Comparison of ENCODE assay signal across 16 cellular contexts in genomic region chr17:60439501-60439900, GRCh38. TPM values are rescaled to one million over a fixed set of nuclear protein-coding genes. Genes with fewer than 3 reads are reported as not detected.
DNase-seq lines count a peak whose midpoint lies in the region; ATAC-seq and TF ChIP-seq lines count a peak whose summit lies in the region.
"Had no signal": no experiment of that assay in that cellular context is flagged by ENCODE, and none has a peak within 500 bp of the region (broad histone marks: within the 10 kb centered on the region; RNA-seq: fewer than 3 reads in every experiment).

No MANE protein-coding gene starts in this region.

- H3K27me3 ChIP-seq in psoas muscle (ENCODE audit: insufficient read depth in 3 of 3, low read length in 2 of 3), result no peaks in the 10 kb centered on the region
- H3K27me3 ChIP-seq: pancreas had no signal

- no peak overlapping the region for H3K9ac ChIP-seq in SK-N-MC (ENCODE audit: insufficient read length)
- H3K9ac ChIP-seq: SK-N-SH had no signal

- no peak for TF ChIP-seq CTCF in fibroblast of pulmonary artery (IDR thresholded peaks at IDR 0.05; ENCODE audit: low read length, missing control alignments)
- TF ChIP-seq CTCF in psoas muscle (IDR thresholded peaks at IDR 0.05), result no peak

- H3K36me3 ChIP-seq in SK-N-MC (ENCODE audit: insufficient read depth, low read length) (no peaks in the 10 kb centered on the region), psoas muscle (ENCODE audit: insufficient read depth in 1 of 2, low read depth in 1 of 2) (peaks cover 0 to under 1% of the 10 kb centered on the region in 2 donors)
- H3K36me3 ChIP-seq: pancreas had no signal

- H3K4me3 ChIP-seq in SK-N-MC, result 0 out of 2 replicates have a peak overlapping the region, but pooled peaks have one; percentile 9
- no peak overlapping the region for H3K4me3 ChIP-seq in fibroblast of pulmonary artery (replicated peaks; ENCODE audit: low read depth, low read length)
- no peak overlapping the region for H3K4me3 ChIP-seq in psoas muscle
- H3K4me3 ChIP-seq: pancreas had no signal

- intact Hi-C loops in psoas muscle (cut with DNase I), result loop anchor here (10.0 kb wide), 2 partner anchors 295 to 335 kb away; partner anchors contain the start of gene CA4 (in 1 of the 2)

- H3K4me1 ChIP-seq in psoas muscle, result peaks cover 2% of the 10 kb centered on the region
- H3K4me1 ChIP-seq: pancreas had no signal

- 50 to 57% (median 52%) methylated on average over 2 of the region's 2 CpGs for WGBS in psoas muscle, 3 donors

- DNase-seq in EH (ENCODE audit: low read depth), result peak; percentile 52
- DNase-seq in SK-N-MC (ENCODE audit: low read depth, low spot score), result no peak
- DNase-seq in fibroblast of pulmonary artery (ENCODE audit: low read depth), result peak; percentile 78
- DNase-seq in AG08396 (ENCODE audit: low spot score), result no peak
- DNase-seq in psoas muscle, result no peak
- no peak for DNase-seq in foreskin melanocyte
- no peak for DNase-seq in SHP77 (lab: John Stamatoyannopoulos, UW)
- DNase-seq: GDM1; midbrain; NCI-H526 treated with DMSO at 0.1 percent for 48 hours; pancreas; SK-N-SH; stimulated activated CD4-positive, alpha-beta T cell treated with anti-CD3 and anti-CD28 coated beads, Interleukin-1b, Interleukin-23, amount 100 ng/mL, for 48 hours had no signal

- H3K27ac ChIP-seq in SK-N-MC, result peak overlapping the region; percentile 70
- H3K27ac ChIP-seq in psoas muscle, result no peak overlapping the region
- H3K27ac ChIP-seq: pancreas had no signal

- ATAC-seq in HG02678 (IDR thresholded peaks at IDR 0.05; ENCODE audit: unreplicated experiment) (peak; percentile 57), psoas muscle (no peak)
- ATAC-seq: pancreas; stimulated activated memory B cell treated with anti-CD40 and anti-IgM and Interleukin-4, amounts not matched to agents 10 μg/mL and 1 μg/mL and 100 μg/mL, for 72 hours had no signal

- no peaks in the 10 kb centered on the region for H3K9me3 ChIP-seq in SK-N-MC (ENCODE audit: low read depth, low read length)
- no peaks in the 10 kb centered on the region for H3K9me3 ChIP-seq in psoas muscle
- H3K9me3 ChIP-seq: pancreas, SK-N-SH had no signal

RNA-seq across cellular contexts. Expression of gene CHCT1, which starts 17.2 kb away (rescaled TPM):
- total RNA-seq in psoas muscle, result under 1 TPM in 1 of 4 donors, not detected in 3; 0.67 TPM
- polyA plus RNA-seq in psoas muscle, result under 1 TPM in 1 of 3 donors, not detected in 2; 0.05 TPM
- total RNA-seq: pancreas had no signal
- polyA plus RNA-seq: BJ, SK-N-SH had no signal

RNA-seq across cellular contexts. Expression of gene USP32, which starts 47.6 kb away (rescaled TPM):
- total RNA-seq in psoas muscle, result 10 to 100 TPM; 34.0 to 64.9 (median 50.6) TPM
- 10 to 100 TPM; 19.5 to 56.7 (median 36.4) TPM for polyA plus RNA-seq in psoas muscle

Comparison
In these comparisons a context has a peak if more than half of its experiments do, and no peak if none do; other contexts are left out.
1. DNase-seq: peak in EH (single experiment) and fibroblast of pulmonary artery (single experiment); none in SK-N-MC (single experiment), AG08396 (single experiment), psoas muscle (0 of 2), foreskin melanocyte (single experiment) and SHP77 (0 of 2).